In the genomic region with DNA sequence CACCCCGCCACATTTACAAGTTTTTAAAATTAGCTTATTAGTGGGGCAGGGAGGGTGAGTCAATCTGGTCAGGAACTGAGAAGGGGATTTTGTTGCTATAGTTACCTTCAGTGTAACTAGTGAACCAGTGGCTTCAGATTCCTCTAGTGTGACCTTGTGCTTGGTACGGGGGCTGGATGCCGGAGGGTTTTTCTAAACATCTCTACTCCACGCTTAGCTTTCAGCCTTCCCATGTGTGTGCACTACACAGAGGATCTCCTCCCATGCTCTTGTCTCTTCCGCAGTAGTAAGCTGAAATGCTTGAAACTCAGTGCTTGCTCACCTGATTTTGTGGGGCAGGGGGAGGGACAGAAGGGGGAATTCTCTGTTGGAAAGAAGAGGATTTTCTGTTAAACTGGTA, we compare ENCODE assay signal across 9 cellular contexts.
DNase-seq lines count a peak whose midpoint lies in the region; ATAC-seq and TF ChIP-seq lines count a peak whose summit lies in the region.
"Had no signal": no experiment of that assay in that cellular context is flagged by ENCODE, and none has a peak within 500 bp of the region (broad histone marks: within the 10 kb centered on the region; RNA-seq: fewer than 3 reads in every experiment).

No MANE protein-coding gene starts in this region.

- no peak overlapping the region for H3K4me2 ChIP-seq in trophoblast cell (ENCODE audit: low read length)

- H4K12ac ChIP-seq in trophoblast cell (ENCODE audit: low read depth, low read length) = no peak overlapping the region

- H4K8ac ChIP-seq in trophoblast cell (ENCODE audit: low read depth, low read length) = no peak overlapping the region

- H3K27me3 ChIP-seq in trophoblast cell (ENCODE audit: insufficient read depth, low read length) = no peaks in the 10 kb centered on the region
- H3K27me3 ChIP-seq in gastrocnemius medialis = no peaks in the 10 kb centered on the region
- H3K27me3 ChIP-seq in aorta (ENCODE audit: control insufficient read depth in 1 of 2, insufficient read depth in 2 of 2, low read length in 1 of 2) = no peaks in the 10 kb centered on the region

- H3K36me3 ChIP-seq in trophoblast cell (ENCODE audit: control insufficient read depth in 1 of 2, insufficient read depth in 2 of 2, low read length in 2 of 2) (no peaks in the 10 kb centered on the region), gastrocnemius medialis (no peaks in the 10 kb centered on the region), aorta (ENCODE audit: control insufficient read depth in 1 of 2, insufficient read depth in 2 of 2, low read length in 1 of 2) (no peaks in the 10 kb centered on the region)

- H3K36me3 Mint-ChIP-seq in T-helper 1 cell treated with Interleukin-12 subunit alpha and Interleukin-12 subunit beta and Interleukin-4 antibody, amounts not matched to agents 30 μg/mL and 1 μg/mL, for 36 hours (ENCODE audit: low read depth) = peaks cover 4% of the 10 kb centered on the region
- no peaks in the 10 kb centered on the region for H3K36me3 Mint-ChIP-seq in T-helper 17 cell (ENCODE audit: low read depth)

- H3K4me1 Mint-ChIP-seq in T-helper 1 cell treated with Interleukin-12 subunit alpha and Interleukin-12 subunit beta and Interleukin-4 antibody, amounts not matched to agents 30 μg/mL and 1 μg/mL, for 36 hours (ENCODE audit: low read depth) = peaks cover 50% of the 10 kb centered on the region
- peaks cover 31% of the 10 kb centered on the region for H3K4me1 Mint-ChIP-seq in T-helper 17 cell

- no peak overlapping the region for H3K23ac ChIP-seq in trophoblast cell (ENCODE audit: low read length)

- no peak overlapping the region for H3K9ac ChIP-seq in trophoblast cell (ENCODE audit: low read length)

- H4K91ac ChIP-seq in trophoblast cell (ENCODE audit: low read depth, low read length) = peak overlapping the region; percentile 28

- H3K4me3 Mint-ChIP-seq in T-helper 1 cell treated with Interleukin-12 subunit alpha and Interleukin-12 subunit beta and Interleukin-4 antibody, amounts not matched to agents 30 μg/mL and 1 μg/mL, for 36 hours = no peak overlapping the region
- H3K4me3 Mint-ChIP-seq in T-helper 17 cell = no peak overlapping the region

- no peak overlapping the region for H3K4ac ChIP-seq in trophoblast cell (ENCODE audit: low read depth, low read length)

- H3K79me1 ChIP-seq in trophoblast cell (ENCODE audit: low read length) = peaks cover 11% of the 10 kb centered on the region

- no peak overlapping the region for H2BK12ac ChIP-seq in trophoblast cell (ENCODE audit: low read length)

- H3K4me3 ChIP-seq in trophoblast cell (ENCODE audit: low read depth, low read length) (no peak overlapping the region), gastrocnemius medialis (no peak overlapping the region), aorta (ENCODE audit: low read length in 2 of 2) (no peak overlapping the region)
- H3K4me3 ChIP-seq: skin epidermis had no signal

- H3K27ac Mint-ChIP-seq in T-helper 1 cell treated with Interleukin-12 subunit alpha and Interleukin-12 subunit beta and Interleukin-4 antibody, amounts not matched to agents 30 μg/mL and 1 μg/mL, for 36 hours = peak overlapping the region; percentile 62
- H3K27ac Mint-ChIP-seq in T-helper 17 cell = peak overlapping the region; percentile 78

- H3K4me1 ChIP-seq in trophoblast cell (ENCODE audit: control insufficient read depth in 1 of 2, insufficient read depth in 2 of 2, low read length in 2 of 2) (peaks cover 15 to 24% of the 10 kb centered on the region in 2 experiments), gastrocnemius medialis (no peaks in the 10 kb centered on the region), aorta (ENCODE audit: control insufficient read depth in 1 of 2, insufficient read depth in 2 of 2, low read length in 2 of 2) (no peaks in the 10 kb centered on the region)

- peaks cover 4% of the 10 kb centered on the region for H3K9me3 Mint-ChIP-seq in T-helper 1 cell treated with Interleukin-12 subunit alpha and Interleukin-12 subunit beta and Interleukin-4 antibody, amounts not matched to agents 30 μg/mL and 1 μg/mL, for 36 hours

- no peak overlapping the region for H3K18ac ChIP-seq in trophoblast cell (ENCODE audit: low read length)

- peak overlapping the region; percentile 34 for H2BK5ac ChIP-seq in trophoblast cell (ENCODE audit: low read depth, low read length, poor library complexity)

- H2AK5ac ChIP-seq in trophoblast cell (ENCODE audit: low read length) = no peak overlapping the region

- no peak for TF ChIP-seq POLR2A in gastrocnemius medialis (IDR thresholded peaks at IDR 0.05)

- no peak overlapping the region for H2AFZ ChIP-seq in trophoblast cell (ENCODE audit: insufficient read depth, low read length, poor library complexity)

- H3K79me2 ChIP-seq in trophoblast cell (ENCODE audit: control insufficient read depth, insufficient read depth, low read length, poor library complexity) = no peaks in the 10 kb centered on the region

- intact Hi-C loops in gastrocnemius medialis (cut with DNase I; ENCODE audit: low total_unique reads) = no loop called here
- intact Hi-C loops in aorta (cut with DNase I) = no loop called here
- intact Hi-C loops in head of caudate nucleus (cut with DNase I) = no loop called here

- H3K27ac ChIP-seq in trophoblast cell (ENCODE audit: low read depth, low read length) (peak overlapping the region; percentile 8), gastrocnemius medialis (no peak overlapping the region), aorta (ENCODE audit: low read depth in 1 of 2, low read length in 2 of 2) (no peak overlapping the region)

- H3K14ac ChIP-seq in trophoblast cell (ENCODE audit: low read length) = no peak overlapping the region

- no CpG with 5 or more reads among the region's 5 CpGs for WGBS in trophoblast cell (ENCODE audit: extremely low coverage, insufficient coverage, insufficient read length)
- WGBS in aorta, 2 donors = 75 to 78% methylated on average over 5 of the region's 5 CpGs

- no peak for TF ChIP-seq CTCF in gastrocnemius medialis (IDR thresholded peaks at IDR 0.05 in 4 of 5, conservative IDR thresholded peaks at IDR 0.05 in 1 of 5)

- H3K27me3 Mint-ChIP-seq in T-helper 1 cell treated with Interleukin-12 subunit alpha and Interleukin-12 subunit beta and Interleukin-4 antibody, amounts not matched to agents 30 μg/mL and 1 μg/mL, for 36 hours (ENCODE audit: low read depth) = no peaks in the 10 kb centered on the region
- H3K27me3 Mint-ChIP-seq in T-helper 17 cell = no peaks in the 10 kb centered on the region

- in situ Hi-C loops in gastrocnemius medialis (cut with MboI; ENCODE audit: low sequenced_read_pairs in 4 of 4) = no loop called here

- ATAC-seq in HG02678 (IDR thresholded peaks at IDR 0.05; ENCODE audit: unreplicated experiment) = peak; percentile 96
- peak; percentile 72 for ATAC-seq in T-helper 17 cell
- no peak for ATAC-seq in gastrocnemius medialis
- no peak for ATAC-seq in aorta (ENCODE audit: low FRiP score)

- H3K9me3 ChIP-seq in T-helper 17 cell (ENCODE audit: control insufficient read depth, low read length, poor library complexity, severe bottlenecking) (no peaks in the 10 kb centered on the region), trophoblast cell (ENCODE audit: insufficient read depth, low read depth, low read length) (no peaks in the 10 kb centered on the region), gastrocnemius medialis (no peaks in the 10 kb centered on the region), aorta (ENCODE audit: control insufficient read depth, low read length) (no peaks in the 10 kb centered on the region)

- no peak overlapping the region for H2BK120ac ChIP-seq in trophoblast cell (ENCODE audit: insufficient read depth, low read length, poor library complexity)

- DNase-seq in T-helper 1 cell (no peak), T-helper 17 cell (no peak), trophoblast cell (peak; percentile 71 to 85), gastrocnemius medialis (no peak), aorta (no peak), head of caudate nucleus (no peak)

Comparison
In these comparisons a context has a peak if more than half of its experiments do, and no peak if none do; other contexts are left out.
1. DNase-seq: peak in trophoblast cell (2 of 2); none in T-helper 1 cell (0 of 5), T-helper 17 cell (0 of 3), gastrocnemius medialis (0 of 2), aorta (0 of 2) and head of caudate nucleus (0 of 42).
2. ATAC-seq: peak in HG02678 (single experiment) and T-helper 17 cell (single experiment); none in gastrocnemius medialis (0 of 2) and aorta (single experiment).